ENCODE assay signal across 8 cellular contexts in the genomic region with DNA sequence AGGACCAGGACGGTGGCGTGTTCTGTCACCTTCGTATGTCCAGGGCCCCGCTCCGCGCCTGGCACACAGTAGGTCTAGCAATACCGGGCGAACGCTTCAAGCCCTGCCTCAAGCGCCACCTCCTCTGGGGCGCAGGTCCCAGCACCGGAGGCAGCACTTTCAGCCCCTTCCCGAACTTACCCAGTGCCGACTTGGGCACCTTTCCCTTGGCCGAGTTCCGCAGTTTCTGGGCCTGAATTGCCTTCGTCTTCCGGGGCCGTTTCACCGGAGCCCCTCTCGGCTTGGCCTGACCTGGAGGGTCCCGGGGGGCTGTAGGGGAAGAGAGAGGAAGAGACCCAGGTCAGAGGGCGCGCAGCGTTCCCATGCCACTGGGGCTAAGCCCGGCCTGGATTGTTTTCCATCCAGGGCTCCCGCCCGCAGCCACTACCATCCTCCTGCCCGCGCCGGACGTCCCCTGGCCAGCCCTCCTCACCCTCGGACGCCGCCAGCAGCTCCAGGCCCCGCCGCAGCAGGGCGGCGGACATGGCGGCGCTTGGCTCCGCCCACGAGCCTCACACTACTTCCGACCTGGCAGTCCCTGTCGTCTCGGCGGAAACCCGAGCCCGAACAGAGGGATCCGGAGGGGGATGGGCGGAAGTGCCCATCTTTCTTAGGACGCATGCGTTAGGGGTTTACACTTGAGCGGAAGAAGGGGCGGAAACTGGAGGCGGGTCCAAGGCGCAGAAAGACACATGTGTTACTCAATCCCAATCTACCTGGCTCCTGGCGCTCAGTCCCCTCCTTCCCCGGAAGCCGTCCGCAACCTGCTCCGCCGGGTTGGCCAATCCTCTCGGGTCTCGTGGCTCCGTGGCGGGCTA. TPM values are rescaled to one million over a fixed set of nuclear protein-coding genes. Genes with fewer than 3 reads are reported as not detected.
DNase-seq lines count a peak whose midpoint lies in the region; ATAC-seq and TF ChIP-seq lines count a peak whose summit lies in the region.

A gene with protein sequence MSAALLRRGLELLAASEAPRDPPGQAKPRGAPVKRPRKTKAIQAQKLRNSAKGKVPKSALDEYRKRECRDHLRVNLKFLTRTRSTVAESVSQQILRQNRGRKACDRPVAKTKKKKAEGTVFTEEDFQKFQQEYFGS (minus strand): TSS at position 534 of the 857 bp plus-strand sequence. CDS start 10 bp downstream, at position 524.

- peaks cover 14% of the 10 kb centered on the region for H3K79me2 ChIP-seq in OCI-LY1 (ENCODE audit: insufficient read depth, low read length)

- no peak for TF ChIP-seq CTCF in OCI-LY1 (IDR thresholded peaks at IDR 0.05; ENCODE audit: low read length)

- H3K9me3 ChIP-seq in HUES64 (ENCODE audit: insufficient read depth, low read depth, low read length) (no peaks in the 10 kb centered on the region), OCI-LY1 (ENCODE audit: low read length) (no peaks in the 10 kb centered on the region)

- in situ Hi-C loops in Caki2 (cut with HindIII; ENCODE audit: low pct_unique_long_range_greater_than_20kb, low sequenced_read_pairs), result no loop called here
- in situ Hi-C loops in endometrial microvascular endothelial cells (cut with HindIII; ENCODE audit: inconsistent ontology term, low pct_unique_long_range_greater_than_20kb, low sequenced_read_pairs), result no loop called here

- peak; percentile 80 for ATAC-seq in GM21423 (IDR thresholded peaks at IDR 0.05; ENCODE audit: unreplicated experiment)

- no peaks in the 10 kb centered on the region for H3K9me2 ChIP-seq in OCI-LY1 (ENCODE audit: low read depth, low read length)

- H3K4me1 ChIP-seq in HUES64 (ENCODE audit: insufficient read depth, low read length) (peaks cover 36% of the 10 kb centered on the region), OCI-LY1 (ENCODE audit: insufficient read depth, low read length, severe bottlenecking) (peaks cover 68% of the 10 kb centered on the region)

- H3F3A ChIP-seq in OCI-LY1 (ENCODE audit: insufficient read depth, low read length), result peaks cover 8% of the 10 kb centered on the region

- H3K27ac ChIP-seq in HUES64 (ENCODE audit: low read depth, low read length) (peak within 1 kb of the TSS; percentile 79), OCI-LY1 (ENCODE audit: low read depth, low read length, poor library complexity, severe bottlenecking) (peak within 1 kb of the TSS; percentile 98)

- peak within 1 kb of the TSS; percentile 94 for H3K4me3 ChIP-seq in HUES64 (ENCODE audit: low read length)
- H3K4me3 ChIP-seq in OCI-LY1 (ENCODE audit: low read depth, low read length, poor library complexity, severe bottlenecking), result peak within 1 kb of the TSS; percentile 99

- H3K27me3 ChIP-seq in HUES64 (ENCODE audit: insufficient read depth, low read length), result no peaks in the 10 kb centered on the region
- no peaks in the 10 kb centered on the region for H3K27me3 ChIP-seq in OCI-LY1 (ENCODE audit: insufficient read depth, low read length)

- H3K9ac ChIP-seq in HUES64 (ENCODE audit: low read depth, low read length) (peak within 1 kb of the TSS; percentile 87), OCI-LY1 (ENCODE audit: low read length) (peak within 1 kb of the TSS; percentile 99)

- H3K36me3 ChIP-seq in HUES64 (ENCODE audit: insufficient read depth, low read length) (peaks cover 27% of the 10 kb centered on the region), OCI-LY1 (ENCODE audit: insufficient read depth, low read length) (peaks cover 35% of the 10 kb centered on the region)

- DNase-seq in Caki2 (ENCODE audit: low read depth) (peak; percentile 100), mesenteric fat pad (ENCODE audit: low spot score) (peak; percentile 98)
- peak; percentile 99 for DNase-seq in activated CD8-positive, alpha-beta memory T cell treated with anti-CD3 and anti-CD28 coated beads, Interleukin-2, amount 50 U/mL, for 4 hours
- DNase-seq in stimulated activated CD8-positive, alpha-beta memory T cell treated with anti-CD3 and anti-CD28 coated beads, Interleukin-15, amount 100 ng/mL, for 24 hours (ENCODE audit: low read depth), result peak; percentile 94

- WGBS in HUES64, result under 1% methylated on average over 67 of the region's 67 CpGs

- H2AFZ ChIP-seq in OCI-LY1 (ENCODE audit: low read length), result peak within 1 kb of the TSS; percentile 76; the same call in 1 of the 2 replicates

- peak within 1 kb of the TSS; percentile 77 for H3K4me2 ChIP-seq in OCI-LY1 (ENCODE audit: low read length)

- no peaks in the 10 kb centered on the region for H4K20me1 ChIP-seq in OCI-LY1 (ENCODE audit: insufficient read depth, low read length)

RNA-seq across cellular contexts. Expression of the gene that starts here (rescaled TPM):
- total RNA-seq in Caki2 (2014; rRNA removed; shearing (Covaris generic); ENCODE audit: low replicate concordance), result 209 and 302 TPM in 2 replicates
- 99.3 TPM for polyA plus RNA-seq in HUES64 (2013, experiment 1 of 2)
- 85.9 TPM for polyA plus RNA-seq in HUES64 (2013, experiment 2 of 2)
- total RNA-seq in endometrial microvascular endothelial cells (ENCODE audit: inconsistent ontology term) (107 TPM), mesenteric fat pad (77.9 TPM)

Comparison
In these comparisons a context has a peak if more than half of its experiments do, and no peak if none do; other contexts are left out.
1. Peak in every context shown above with its lines: DNase-seq, ATAC-seq, H3K4me3 ChIP-seq and H3K27ac ChIP-seq.